In the genomic region with DNA sequence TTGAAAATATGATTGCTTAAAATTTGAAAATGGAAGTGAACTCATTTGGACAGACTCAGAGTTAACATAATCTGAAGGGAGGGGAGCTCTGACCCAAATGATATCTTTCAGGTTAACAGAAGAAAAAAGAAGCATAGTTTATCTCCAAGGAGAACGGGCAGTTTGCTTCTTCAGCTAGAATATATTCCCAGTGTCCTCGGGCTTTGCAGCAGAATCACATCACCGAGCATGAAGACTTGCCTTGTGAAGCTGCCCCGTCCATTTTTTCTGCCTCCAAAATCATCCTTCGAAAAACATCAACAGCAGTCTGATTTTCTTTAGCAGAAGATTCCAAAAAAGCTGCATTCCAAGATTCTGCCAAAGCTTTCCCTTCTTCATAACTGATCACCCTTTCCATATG, we compare ENCODE assay signal across 9 cellular contexts. TPM values are rescaled to one million over a fixed set of nuclear protein-coding genes. Genes with fewer than 3 reads are reported as not detected.
A peak's percentile ranks its signal among the peaks of the same experiment; 100 is the strongest.
DNase-seq lines count a peak whose midpoint lies in the region; ATAC-seq, FAIRE-seq and TF ChIP-seq lines count a peak whose summit lies in the region.
"Not testable (repeated sequence)": the region's sequence is repeated elsewhere in the genome, so short reads cannot be mapped to it uniquely, and the experiment has no call there.
"Had no signal": no experiment of that assay in that cellular context is flagged by ENCODE, and none has a peak within 500 bp of the region (broad histone marks: within the 10 kb centered on the region; RNA-seq: fewer than 3 reads in every experiment).

No MANE protein-coding gene starts in this region.

- TF ChIP-seq CTCF in A549 (IDR thresholded peaks at IDR 0.05); H9 (conservative IDR thresholded peaks at IDR 0.05); brain (conservative IDR thresholded peaks at IDR 0.05); endothelial cell of umbilical vein (IDR thresholded peaks at IDR 0.05; ENCODE audit: extremely low read depth in 1 of 2, insufficient read depth in 1 of 2, low read depth in 1 of 2, low read length in 2 of 2); left lung (IDR thresholded peaks at IDR 0.05); neural crest cell (conservative IDR thresholded peaks at IDR 0.05): not testable (repeated sequence)

- H4K20me1 ChIP-seq in H9 (ENCODE audit: control insufficient read depth, insufficient read depth, insufficient read length); endothelial cell of umbilical vein (replicated peaks; ENCODE audit: control insufficient read depth, extremely low read depth, insufficient read depth, low read length): not testable (repeated sequence)

- TF ChIP-seq RAD21 in A549 (conservative IDR thresholded peaks at IDR 0.05 in 1 of 2, IDR thresholded peaks at IDR 0.05 in 1 of 2): not testable (repeated sequence)

- dilution Hi-C loops in endothelial cell of umbilical vein (cut with MboI; ENCODE audit: extremely low pct_ligation_motif_present, low sequenced_read_pairs): not testable (repeated sequence)

- H3K9me3 Mint-ChIP-seq in H9; T-helper 2 cell treated with Interferon-gamma antibody and Interleukin-4, amounts not matched to agents 5 μg/mL and 100 μg/mL, for 36 hours; brain; neural crest cell: not testable (repeated sequence)

- not testable (repeated sequence) for H3K36me3 ChIP-seq in endothelial cell of umbilical vein (ENCODE audit: control insufficient read depth in 2 of 2, extremely low read depth in 1 of 2, insufficient read depth in 2 of 2, low read length in 2 of 2); left lung; skeletal muscle satellite cell (ENCODE audit: insufficient read depth, low read length)

- not testable (repeated sequence) for H3K79me1 ChIP-seq in H9 (ENCODE audit: insufficient read depth, low read depth, low read length, poor library complexity, severe bottlenecking)

- H2BK20ac ChIP-seq in H9 (ENCODE audit: low read depth, low read length, poor library complexity, severe bottlenecking): not testable (repeated sequence)

- ATAC-seq in A549: peak; percentile 7 to 26; a peak in 4 of 6 replicates
- ATAC-seq in left lung: peak; percentile 45

- H4K5ac ChIP-seq in H9 (ENCODE audit: insufficient read length, low read depth, low read length): not testable (repeated sequence)

- DNase-seq in A549 (ENCODE audit: low read depth in 1 of 2, low spot score in 1 of 2); H9; T-helper 2 cell treated with Interferon-gamma antibody and Interleukin-4, amounts not matched to agents 5 μg/mL and 100 μg/mL, for 36 hours (ENCODE audit: low spot score); endothelial cell of umbilical vein (ENCODE audit: low read depth, low spot score); left lung; neural crest cell (ENCODE audit: low read depth, low spot score): not testable (repeated sequence)

- H3K27ac Mint-ChIP-seq in H9; T-helper 2 cell treated with Interferon-gamma antibody and Interleukin-4, amounts not matched to agents 5 μg/mL and 100 μg/mL, for 36 hours; brain; neural crest cell (ENCODE audit: unreplicated experiment): not testable (repeated sequence)

- H3K56ac ChIP-seq in H9 (ENCODE audit: insufficient read length, low read depth, low read length): not testable (repeated sequence)

- not testable (repeated sequence) for H3K9me1 ChIP-seq in endothelial cell of umbilical vein (replicated peaks; ENCODE audit: control insufficient read depth, extremely low read depth, insufficient read depth, low read length)

- not testable (repeated sequence) for H3K18ac ChIP-seq in H9 (ENCODE audit: insufficient read length, low read depth, low read length)

- FAIRE-seq in A549 (lab: Jason Lieb, UNC); endothelial cell of umbilical vein (lab: Jason Lieb, UNC): not testable (repeated sequence)

- not testable (repeated sequence) for H4K91ac ChIP-seq in H9 (ENCODE audit: insufficient read length, low read depth, low read length)

- not testable (repeated sequence) for H3K14ac ChIP-seq in H9 (ENCODE audit: insufficient read depth, low read length)

- not testable (repeated sequence) for H3K4me1 Mint-ChIP-seq in H9; T-helper 2 cell treated with Interferon-gamma antibody and Interleukin-4, amounts not matched to agents 5 μg/mL and 100 μg/mL, for 36 hours (ENCODE audit: low read depth); brain; neural crest cell

- H2AFZ ChIP-seq in H9 (ENCODE audit: low read length); endothelial cell of umbilical vein (ENCODE audit: low read depth, low read length): not testable (repeated sequence)

- POLR2A ChIA-PET in A549 (lab: Yijun Ruan, JAX); endothelial cell of umbilical vein (lab: Charles Lee): not testable (repeated sequence)

- H3K27me3 Mint-ChIP-seq in H9 (ENCODE audit: low read depth); T-helper 2 cell treated with Interferon-gamma antibody and Interleukin-4, amounts not matched to agents 5 μg/mL and 100 μg/mL, for 36 hours (ENCODE audit: low read depth); brain; neural crest cell (ENCODE audit: low read depth): not testable (repeated sequence)

- H3K23me2 ChIP-seq in H9 (ENCODE audit: insufficient read length, low read depth, low read length, poor library complexity, severe bottlenecking): not testable (repeated sequence)

- not testable (repeated sequence) for H2BK15ac ChIP-seq in H9 (ENCODE audit: low read depth, low read length)

- intact Hi-C loops in endothelial cell of umbilical vein (cut with micrococcal nuclease); left lung (cut with DNase I): not testable (repeated sequence)

- H3K4me3 Mint-ChIP-seq in H9 (peak overlapping the region; percentile 56 to 69), brain (peak overlapping the region; percentile 66 to 81 (median 76)), neural crest cell (peak overlapping the region; percentile 83)
- peak overlapping the region; percentile 48 for H3K4me3 Mint-ChIP-seq in T-helper 2 cell treated with Interferon-gamma antibody and Interleukin-4, amounts not matched to agents 5 μg/mL and 100 μg/mL, for 36 hours

- not testable (repeated sequence) for H2BK5ac ChIP-seq in H9 (ENCODE audit: insufficient read length, low read length)

- H3K27ac ChIP-seq in A549: peak overlapping the region in 1 of 2 experiments; percentile 46; a peak in 1 of 6 replicates
- not testable (repeated sequence) for H3K27ac ChIP-seq in H9 (ENCODE audit: insufficient read length, low read depth, low read length); endothelial cell of umbilical vein (ENCODE audit: insufficient read depth, low read depth, low read length); left lung

- not testable (repeated sequence) for H3K9ac ChIP-seq in H9 (ENCODE audit: extremely low read depth, insufficient read length, low read length); endothelial cell of umbilical vein (replicated peaks; ENCODE audit: extremely low read depth, insufficient read depth, low read length)
- peak overlapping the region; percentile 63 for H3K9ac ChIP-seq in skeletal muscle satellite cell (ENCODE audit: low read depth, low read length)

- TF ChIP-seq POLR2A in A549 (IDR thresholded peaks at IDR 0.05; ENCODE audit: low read length); endothelial cell of umbilical vein (IDR thresholded peaks at IDR 0.05; ENCODE audit: low read depth, low read length): not testable (repeated sequence)

- H3K79me2 ChIP-seq in H9 (ENCODE audit: insufficient read depth, low read length); endothelial cell of umbilical vein (ENCODE audit: control insufficient read depth, insufficient read depth, low read length): not testable (repeated sequence)

- H3K36me3 Mint-ChIP-seq in H9 (ENCODE audit: insufficient read depth in 1 of 3, low read depth in 3 of 3); T-helper 2 cell treated with Interferon-gamma antibody and Interleukin-4, amounts not matched to agents 5 μg/mL and 100 μg/mL, for 36 hours (ENCODE audit: low read depth); brain; neural crest cell (ENCODE audit: low read depth): not testable (repeated sequence)

- not testable (repeated sequence) for H3K23ac ChIP-seq in H9 (ENCODE audit: insufficient read length, low read depth, low read length)

- BruUV-seq in endothelial cell of umbilical vein (replicated peaks; lab: Mats Ljungman, UMichigan): TSS peak; percentile 86

- not testable (repeated sequence) for TF ChIP-seq EP300 in A549 (IDR thresholded peaks at IDR 0.05)

- H2BK120ac ChIP-seq in H9 (ENCODE audit: low read depth, low read length, poor library complexity, severe bottlenecking): not testable (repeated sequence)

- not testable (repeated sequence) for H3K9me3 ChIP-seq in A549; H9 (ENCODE audit: control insufficient read depth, low read depth, low read length); endothelial cell of umbilical vein (replicated peaks; ENCODE audit: control insufficient read depth, insufficient read depth, low read length); left lung; skeletal muscle satellite cell (replicated peaks; ENCODE audit: low read length)

- H2AK5ac ChIP-seq in H9 (ENCODE audit: insufficient read length, low read length): not testable (repeated sequence)

- H3K4me3 ChIP-seq in A549 (peak overlapping the region; percentile 34; the same call in 2 of the 3 replicates), left lung (peak overlapping the region in 1 of 2 donors; percentile 16), skeletal muscle satellite cell (ENCODE audit: low read length) (peak overlapping the region; percentile 51)
- not testable (repeated sequence) for H3K4me3 ChIP-seq in endothelial cell of umbilical vein (replicated peaks in 1 of 3; ENCODE audit: insufficient read depth in 1 of 3, low read depth in 1 of 3, low read length in 3 of 3)

- CTCF ChIA-PET in A549 (lab: Yijun Ruan, JAX); endothelial cell of umbilical vein (lab: Charles Lee): not testable (repeated sequence)

- WGBS in A549 (ENCODE audit: missing lambda C conversion rate): 11% methylated on average over 5 of the region's 5 CpGs
- no CpG with 5 or more reads among the region's 5 CpGs for WGBS in H9 (ENCODE audit: extremely low coverage, insufficient read length, low lambda C conversion rate)

- not testable (repeated sequence) for H3K4ac ChIP-seq in H9 (ENCODE audit: low read depth, low read length)

- not testable (repeated sequence) for H3K27me3 ChIP-seq in H9 (ENCODE audit: insufficient read depth, low read length); endothelial cell of umbilical vein (ENCODE audit: control insufficient read depth in 2 of 2, insufficient read depth in 2 of 2, low read length in 2 of 2); left lung; skeletal muscle satellite cell (ENCODE audit: control insufficient read depth, insufficient read depth, low read length)

- H3T11ph ChIP-seq in H9 (ENCODE audit: low read length): not testable (repeated sequence)

- H4K8ac ChIP-seq in H9 (replicated peaks; ENCODE audit: insufficient read length, low read depth, low read length): not testable (repeated sequence)

- not testable (repeated sequence) for H2BK12ac ChIP-seq in H9 (ENCODE audit: insufficient read length, low read depth, low read length)

- not testable (repeated sequence) for H3K4me1 ChIP-seq in A549; H9 (ENCODE audit: insufficient read depth, low read length); endothelial cell of umbilical vein (ENCODE audit: control insufficient read depth, extremely low read depth, insufficient read depth, low read length); left lung; skeletal muscle satellite cell (ENCODE audit: control insufficient read depth, insufficient read depth, low read length)

- peak overlapping the region; percentile 75 for H3K4me2 ChIP-seq in A549
- not testable (repeated sequence) for H3K4me2 ChIP-seq in H9 (ENCODE audit: insufficient read depth, insufficient read length, low read length); endothelial cell of umbilical vein (ENCODE audit: insufficient read depth, low read length)
- H3K4me2 ChIP-seq in skeletal muscle satellite cell (ENCODE audit: low read length): peak overlapping the region; percentile 58

RNA-seq across cellular contexts. Expression of a gene that starts 55.8 kb away (rescaled TPM):
- polyA plus RNA-seq in A549 (2011; rRNA removed) (3.3 and 3.5 TPM in 2 replicates), A549 (2017; fragmentation: RNase III; extraction: RNeasy Plus Mini Kit Qiagen cat#74134 plus additional on column Dnase treatment) (2.8 to 3.6 TPM (median 3.2 TPM) in 3 replicates), brain (ENCODE audit: insufficient read depth, low read depth, low replicate concordance) (0.51 TPM), endothelial cell of umbilical vein (0.50 and 0.65 TPM in 2 replicates)
- polyA plus RNA-seq in A549 (2012; cell fraction: cytosol; rRNA removed): 3.5 and 4.3 TPM in 2 replicates
- 4.5 and 4.8 TPM in 2 replicates for polyA plus RNA-seq in A549 (2012; cell fraction: nucleus; rRNA removed)
- 4.1 and 5.5 TPM in 2 replicates for polyA minus RNA-seq in A549 (2011; rRNA and poly(A)+ RNA removed)
- total RNA-seq in H9 (2021) (0.59 and 0.81 TPM in 2 replicates), endothelial cell of umbilical vein (0.65 and 0.75 TPM in 2 replicates), left lung (10 to 100 TPM; 20.1 to 30.9 TPM), neural crest cell (1.4 and 1.6 TPM in 2 replicates)
- 0.31 and 0.39 TPM in 2 replicates for polyA plus RNA-seq in endothelial cell of umbilical vein (2011; cell fraction: cytosol; rRNA removed)
- polyA plus RNA-seq in endothelial cell of umbilical vein (2011; cell fraction: nucleus; rRNA removed): 1.5 and 1.8 TPM in 2 replicates
- polyA plus RNA-seq in endothelial cell of umbilical vein (2012): 0.31 and 0.32 TPM in 2 replicates
- 1.0 and 1.1 TPM in 2 replicates for polyA minus RNA-seq in endothelial cell of umbilical vein
- 0.20 TPM for polyA minus RNA-seq in endothelial cell of umbilical vein (2011; cell fraction: cytosol; rRNA and poly(A)+ RNA removed)
- polyA minus RNA-seq in endothelial cell of umbilical vein (2011; cell fraction: nucleus; rRNA and poly(A)+ RNA removed): 1.3 and 1.5 TPM in 2 replicates
- under 0.01 TPM in 1 of 2 replicates, not detected in the other for total RNA-seq in skeletal muscle satellite cell (2012; rRNA removed)
- polyA plus RNA-seq: neural cell had no signal
